ENCODE assay signal across 18 cellular contexts in genomic region chr6:6872924-6873344, GRCh38.
DNase-seq lines count a peak whose midpoint lies in the region; ATAC-seq, FAIRE-seq and TF ChIP-seq lines count a peak whose summit lies in the region.
"Had no signal": no experiment of that assay in that cellular context is flagged by ENCODE, and none has a peak within 500 bp of the region (broad histone marks: within the 10 kb centered on the region; RNA-seq: fewer than 3 reads in every experiment).

No MANE protein-coding gene starts in this region.

- CTCF ChIA-PET in H1 (lab: Charles Lee; ENCODE audit: partially characterized antibody), result interaction anchor here (0.6 to 1.7 kb wide), 2 partner anchors 14 to 160 kb away, joined by 3 to 4 read pairs; no protein-coding TSS in a partner anchor

- no peak for FAIRE-seq in H1 (lab: Jason Lieb, UNC)

- no peak overlapping the region for H3K23ac ChIP-seq in H1 (ENCODE audit: insufficient read length)

- no peak overlapping the region for H3K9ac ChIP-seq in NT2/D1 (ENCODE audit: insufficient read length, low read depth)
- no peak overlapping the region for H3K9ac ChIP-seq in H1 (replicated peaks in 1 of 4; ENCODE audit: extremely low read depth in 1 of 4, low read depth in 3 of 4, low read length in 3 of 4)

- H2BK5ac ChIP-seq in H1 (ENCODE audit: low read depth, low read length), result no peak overlapping the region

- no peak for TF ChIP-seq EP300 in H1 (IDR thresholded peaks at IDR 0.05; ENCODE audit: borderline replicate concordance in 1 of 2, low read depth in 2 of 2, low read length in 2 of 2)

- ATAC-seq in GM23338, result peak; percentile 58
- ATAC-seq in foreskin keratinocyte, result no peak

- H4K20me1 ChIP-seq in GM23338 (replicated peaks; ENCODE audit: insufficient read depth), result no peaks in the 10 kb centered on the region
- no peaks in the 10 kb centered on the region for H4K20me1 ChIP-seq in H1 (replicated peaks in 1 of 2; ENCODE audit: control insufficient read depth in 1 of 2, insufficient read depth in 2 of 2, low read length in 2 of 2)

- TF ChIP-seq POLR2A in H1 (IDR thresholded peaks at IDR 0.05; ENCODE audit: control extremely low read depth in 1 of 2, low read depth in 2 of 2, low read length in 2 of 2), result peak in 1 of 2 experiments; percentile 36; a peak in 1 of 3 replicates

- H3F3A ChIP-seq in GM23338 (replicated peaks; ENCODE audit: low read depth), result no peaks in the 10 kb centered on the region

- TF ChIP-seq CTCF in GM23338 (conservative IDR thresholded peaks at IDR 0.05; ENCODE audit: low read depth in 2 of 2) (no peak), H1 (IDR thresholded peaks at IDR 0.05; ENCODE audit: control extremely low read depth in 1 of 3, insufficient read depth in 1 of 3, low read depth in 1 of 3, low read length in 3 of 3) (no peak), nephron progenitor cell (IDR thresholded peaks at IDR 0.05) (no peak), foreskin keratinocyte (conservative IDR thresholded peaks at IDR 0.05) (no peak)

- no peaks in the 10 kb centered on the region for H3K36me3 ChIP-seq in GM23338 (ENCODE audit: insufficient read depth)
- no peaks in the 10 kb centered on the region for H3K36me3 ChIP-seq in NT2/D1 (ENCODE audit: insufficient read depth, insufficient read length, low read length)
- H3K36me3 ChIP-seq in H1 (ENCODE audit: control insufficient read depth in 2 of 4, insufficient read depth in 4 of 4, low read length in 3 of 4), result no peaks in the 10 kb centered on the region
- H3K36me3 ChIP-seq: HAP-1, SJSA1 had no signal

- H2BK120ac ChIP-seq in H1 (replicated peaks; ENCODE audit: low read depth, low read length), result no peak overlapping the region

- POLR2A ChIA-PET in H1 (lab: Charles Lee; ENCODE audit: partially characterized antibody), result no interaction called here

- no peak overlapping the region for H3K4ac ChIP-seq in H1 (replicated peaks; ENCODE audit: insufficient read length, low read depth, low read length)

- H4K8ac ChIP-seq in H1 (ENCODE audit: extremely low read depth, insufficient read depth, low read length), result no peak overlapping the region

- no peak overlapping the region for H2AK5ac ChIP-seq in H1 (ENCODE audit: low read depth, low read length)

- H3K4me3 Mint-ChIP-seq in GM23338 (no peak overlapping the region), nephron progenitor cell (no peak overlapping the region)

- no peak overlapping the region for H3K56ac ChIP-seq in H1 (replicated peaks; ENCODE audit: insufficient read length, low read depth, low read length)

- no peaks in the 10 kb centered on the region for H3K36me3 Mint-ChIP-seq in GM23338 (ENCODE audit: low read depth)
- no peaks in the 10 kb centered on the region for H3K36me3 Mint-ChIP-seq in nephron progenitor cell (ENCODE audit: low read depth)

- no peaks in the 10 kb centered on the region for H3K23me2 ChIP-seq in H1 (ENCODE audit: low read depth, low read length)

- H2BK20ac ChIP-seq in H1 (ENCODE audit: low read length), result no peak overlapping the region

- H3K9me3 ChIP-seq in NT2/D1 (ENCODE audit: insufficient read depth, low read length), result peaks cover 3% of the 10 kb centered on the region; the same call in 1 of the 2 replicates
- no peaks in the 10 kb centered on the region for H3K9me3 ChIP-seq in H1 (ENCODE audit: insufficient read depth in 2 of 2, low read depth in 1 of 2, low read length in 1 of 2)
- H3K9me3 ChIP-seq: HAP-1, SJSA1 had no signal

- no peak overlapping the region; the same call in 1 of the 2 replicates for H3K18ac ChIP-seq in H1 (ENCODE audit: extremely low read depth, low read length)

- H3K79me2 ChIP-seq in GM23338 (replicated peaks; ENCODE audit: insufficient read depth), result no peaks in the 10 kb centered on the region
- H3K79me2 ChIP-seq in H1 (ENCODE audit: control insufficient read depth in 1 of 2, insufficient read depth in 2 of 2, low read length in 2 of 2), result no peaks in the 10 kb centered on the region

- no peak for TF ChIP-seq RAD21 in H1 (IDR thresholded peaks at IDR 0.05 in 1 of 2, conservative IDR thresholded peaks at IDR 0.05 in 1 of 2; ENCODE audit: low read depth in 2 of 2, low read length in 2 of 2)

- H3K9me3 Mint-ChIP-seq in GM23338, result no peaks in the 10 kb centered on the region
- peaks cover 7% of the 10 kb centered on the region for H3K9me3 Mint-ChIP-seq in nephron progenitor cell

- peak overlapping the region; percentile 66 for H3K27ac Mint-ChIP-seq in GM23338
- H3K27ac Mint-ChIP-seq in nephron progenitor cell, result peak overlapping the region; percentile 38

- H3K27ac ChIP-seq in GM23338 (ENCODE audit: low read depth) (no peak overlapping the region), H1 (ENCODE audit: low read depth, low read length) (no peak overlapping the region), foreskin keratinocyte (no peak overlapping the region)
- H3K27ac ChIP-seq: PC-9, SJSA1 had no signal

- H3K27me3 Mint-ChIP-seq in GM23338 (ENCODE audit: insufficient read depth, low read depth, poor library complexity) (peaks cover 2% of the 10 kb centered on the region), nephron progenitor cell (ENCODE audit: low read depth, poor library complexity) (no peaks in the 10 kb centered on the region)

- peak; percentile 24 for DNase-seq in GM23338 (ENCODE audit: low spot score)
- DNase-seq in NT2/D1 (ENCODE audit: low read depth, low spot score), result peak; percentile 5
- no peak for DNase-seq in H1 (ENCODE audit: low read depth in 1 of 2, low spot score in 2 of 2)
- no peak for DNase-seq in nephron progenitor cell
- DNase-seq in central memory CD4-positive, alpha-beta T cell, result no peak
- DNase-seq in 8988T, result no peak
- no peak for DNase-seq in DMS153 treated with DMSO at 0.1 percent for 48 hours (lab: John Stamatoyannopoulos, UW; ENCODE audit: unreplicated experiment)
- no peak for DNase-seq in foreskin keratinocyte
- DNase-seq: COR-L47, DMS153, EL, KBM-7, NCI-H1417 treated with DMSO at 0.1 percent for 48 hours, NCI-H1930, NCI-H748 treated with DMSO at 0.1 percent for 48 hours, PC-9 had no signal

- WGBS in H1 (ENCODE audit: extremely low coverage in 1 of 2, insufficient coverage in 1 of 2, insufficient read length in 1 of 2, insufficient replicate concordance in 2 of 2, low coverage in 1 of 2, low lambda C conversion rate in 2 of 2, missing lambda C conversion rate in 1 of 2), 2 experiments, result 90% methylated on average over 4 of the region's 4 CpGs; no CpG with 5 or more reads in 1 of the 2 experiments

- H3K9me2 ChIP-seq in GM23338 (ENCODE audit: insufficient read depth), result peaks cover 10% of the 10 kb centered on the region

- no peak overlapping the region for H3K4me3 ChIP-seq in GM23338
- no peak overlapping the region for H3K4me3 ChIP-seq in NT2/D1 (ENCODE audit: insufficient read length, low read depth)
- H3K4me3 ChIP-seq in H1 (ENCODE audit: extremely low read depth in 1 of 4, insufficient read depth in 2 of 4, low read depth in 3 of 4, low read length in 4 of 4), result no peak overlapping the region
- H3K4me3 ChIP-seq: HAP-1, PC-9, SJSA1 had no signal

- no peaks in the 10 kb centered on the region for H3K79me1 ChIP-seq in H1 (ENCODE audit: low read depth, low read length)

- H3K4me1 ChIP-seq in GM23338 (ENCODE audit: insufficient read depth) (no peaks in the 10 kb centered on the region), NT2/D1 (ENCODE audit: insufficient read depth, insufficient read length) (peaks cover 3% of the 10 kb centered on the region), H1 (replicated peaks in 1 of 4; ENCODE audit: control insufficient read depth in 3 of 4, insufficient read depth in 4 of 4, low read length in 3 of 4) (no peaks in the 10 kb centered on the region), foreskin keratinocyte (no peaks in the 10 kb centered on the region)
- H3K4me1 ChIP-seq: HAP-1, SJSA1 had no signal

- H2BK15ac ChIP-seq in H1 (ENCODE audit: low read length), result no peak overlapping the region

- H3K27me3 ChIP-seq in GM23338 (ENCODE audit: insufficient read depth) (no peaks in the 10 kb centered on the region), NT2/D1 (ENCODE audit: insufficient read depth, insufficient read length) (no peaks in the 10 kb centered on the region), H1 (replicated peaks in 1 of 4; ENCODE audit: control insufficient read depth in 3 of 4, extremely low read depth in 1 of 4, insufficient read depth in 3 of 4, low read length in 3 of 4) (no peaks in the 10 kb centered on the region), foreskin keratinocyte (no peaks in the 10 kb centered on the region)
- H3K27me3 ChIP-seq: SJSA1 had no signal

- no peak overlapping the region for H3K14ac ChIP-seq in H1 (ENCODE audit: insufficient read length)

- H4K5ac ChIP-seq in H1 (ENCODE audit: insufficient read length, low read depth, low read length), result no peak overlapping the region

- H2AFZ ChIP-seq in GM23338 (no peak overlapping the region), H1 (ENCODE audit: low read length) (no peak overlapping the region)
- H2AFZ ChIP-seq: PC-9 had no signal

- H3K4me1 Mint-ChIP-seq in GM23338, result peaks cover 8% of the 10 kb centered on the region
- peaks cover 6% of the 10 kb centered on the region for H3K4me1 Mint-ChIP-seq in nephron progenitor cell

- H3K4me2 ChIP-seq in GM23338 (peak overlapping the region; percentile 5; the same call in 1 of the 2 replicates), H1 (ENCODE audit: insufficient read depth in 1 of 2, low read depth in 2 of 2, low read length in 2 of 2) (0 out of 4 replicates have a peak overlapping the region, but pooled peaks of 1 of the 2 experiments have one; percentile 5)
- H3K4me2 ChIP-seq: PC-9 had no signal

- H4K91ac ChIP-seq in H1 (replicated peaks; ENCODE audit: insufficient read length, low read length), result no peak overlapping the region

- H2BK12ac ChIP-seq in H1 (ENCODE audit: low read depth, low read length), result 0 out of 2 replicates have a peak overlapping the region, but pooled peaks have one; percentile 5

TF ChIP-seq in GM23338, 12 proteins besides CTCF, POLR2A, EP300 and RAD21 (continues in another document):
- TF ChIP-seq ZNF114 (CRISPR knock-in tag; IDR thresholded peaks at IDR 0.05), result no peak

TF ChIP-seq in H1, 55 proteins besides CTCF, POLR2A, EP300 and RAD21:
- TF ChIP-seq TEAD4 (IDR thresholded peaks at IDR 0.05; ENCODE audit: low read depth, low read length), result 0 out of 2 replicates have a peak, but pooled peaks have one; percentile 8
- TF ChIP-seq TAF7 (optimal IDR thresholded peaks at IDR 0.05; ENCODE audit: borderline replicate concordance, low read depth, low read length), result peak; percentile 71
- 0 out of 2 replicates have a peak, but pooled peaks have one; percentile 22 for TF ChIP-seq POLR2AphosphoS5 (IDR thresholded peaks at IDR 0.05; ENCODE audit: low read depth, low read length)
- TF ChIP-seq, protein P1, sequence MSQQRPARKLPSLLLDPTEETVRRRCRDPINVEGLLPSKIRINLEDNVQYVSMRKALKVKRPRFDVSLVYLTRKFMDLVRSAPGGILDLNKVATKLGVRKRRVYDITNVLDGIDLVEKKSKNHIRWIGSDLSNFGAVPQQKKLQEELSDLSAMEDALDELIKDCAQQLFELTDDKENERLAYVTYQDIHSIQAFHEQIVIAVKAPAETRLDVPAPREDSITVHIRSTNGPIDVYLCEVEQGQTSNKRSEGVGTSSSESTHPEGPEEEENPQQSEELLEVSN (IDR thresholded peaks at IDR 0.05), result no peak
TF ChIP-seq in H1: peak in this region for 3.

Comparison
In these comparisons a context has a peak if more than half of its experiments do, and no peak if none do; other contexts are left out.
1. DNase-seq: peak in GM23338 (single experiment) and NT2/D1 (single experiment); none in H1 (0 of 2), nephron progenitor cell (single experiment), central memory CD4-positive, alpha-beta T cell (single experiment), 8988T (single experiment), DMS153 treated with DMSO at 0.1 percent for 48 hours (single experiment) and foreskin keratinocyte (0 of 2).